ENCODE assay signal across 13 cellular contexts in the genomic region with DNA sequence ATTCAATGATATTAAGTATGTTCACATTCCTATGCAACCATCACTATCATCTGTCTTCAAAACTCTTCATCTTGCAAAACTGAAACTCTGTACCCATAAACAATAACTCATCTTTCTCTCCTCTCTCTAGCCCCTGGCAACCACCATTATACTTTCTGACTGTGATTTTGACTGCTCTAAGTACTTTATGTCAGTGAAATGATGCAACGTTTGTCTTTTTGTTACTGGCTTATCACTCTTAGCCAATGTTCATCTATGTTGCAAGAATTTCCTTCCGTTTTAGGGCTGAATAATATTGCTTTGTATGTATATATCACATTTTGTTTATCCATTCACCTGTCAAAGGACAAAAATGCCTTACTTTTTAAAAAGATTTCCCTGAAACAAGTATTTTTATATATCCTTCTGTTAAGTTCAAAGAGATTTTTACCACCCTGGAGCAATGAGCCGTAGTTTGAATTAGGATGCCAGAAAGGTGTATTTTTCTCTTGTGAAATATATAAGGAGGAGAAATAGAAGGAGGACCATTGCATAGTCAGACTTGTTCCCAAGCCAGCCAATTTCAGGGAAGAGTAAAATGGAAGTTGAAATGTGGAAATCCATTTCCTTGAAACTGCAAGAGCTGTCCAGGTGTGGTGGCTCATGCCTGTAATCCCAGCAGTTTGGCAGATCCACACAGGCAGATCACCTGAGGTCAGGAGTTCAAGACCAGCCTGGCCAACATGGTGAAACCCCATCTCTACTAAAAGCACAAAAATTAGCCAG. TPM values are rescaled to one million over a fixed set of nuclear protein-coding genes. Genes with fewer than 3 reads are reported as not detected.
A peak's percentile ranks its signal among the peaks of the same experiment; 100 is the strongest.
DNase-seq lines count a peak whose midpoint lies in the region; ATAC-seq and TF ChIP-seq lines count a peak whose summit lies in the region.
"Had no signal": no experiment of that assay in that cellular context is flagged by ENCODE, and none has a peak within 500 bp of the region (broad histone marks: within the 10 kb centered on the region; RNA-seq: fewer than 3 reads in every experiment).

No MANE protein-coding gene starts in this region.

- no peak for DNase-seq in natural killer cell treated with Interleukin-12 subunit alpha and Interleukin-12 subunit beta and Interleukin-15 and Interleukin-18, amount 100 ng/mL, for 72 hours (ENCODE audit: low spot score)
- DNase-seq in natural killer cell (no peak), SIG-M5 (lab: John Stamatoyannopoulos, UW) (peak; percentile 88), epithelial cell of prostate (ENCODE audit: low read depth, low spot score) (no peak), dedifferentiated amniotic fluid mesenchymal stem cell (ENCODE audit: extremely low spot score) (no peak), COLO668 (lab: John Stamatoyannopoulos, UW; ENCODE audit: unreplicated experiment) (no peak)
- DNase-seq in effector memory CD8-positive, alpha-beta T cell: no peak
- DNase-seq: brain microvascular endothelial cell, C1 segment of cervical spinal cord, left lung, NCI-H2107, upper lobe of left lung had no signal

- no peaks in the 10 kb centered on the region for H3K9me3 Mint-ChIP-seq in natural killer cell treated with Interleukin-12 subunit alpha and Interleukin-12 subunit beta and Interleukin-15 and Interleukin-18, amount 100 ng/mL, for 72 hours
- no peaks in the 10 kb centered on the region for H3K9me3 Mint-ChIP-seq in natural killer cell
- H3K9me3 Mint-ChIP-seq in effector memory CD8-positive, alpha-beta T cell: no peaks in the 10 kb centered on the region

- ATAC-seq in natural killer cell treated with Interleukin-12 subunit alpha and Interleukin-12 subunit beta and Interleukin-15 and Interleukin-18, amount 100 ng/mL, for 72 hours: peak; percentile 69
- ATAC-seq in natural killer cell (no peak), GM19035 (IDR thresholded peaks at IDR 0.05; ENCODE audit: unreplicated experiment) (no peak)
- ATAC-seq in effector memory CD8-positive, alpha-beta T cell (replicated peaks): no peak
- ATAC-seq: left lung had no signal

- no peaks in the 10 kb centered on the region for H3K27me3 Mint-ChIP-seq in natural killer cell treated with Interleukin-12 subunit alpha and Interleukin-12 subunit beta and Interleukin-15 and Interleukin-18, amount 100 ng/mL, for 72 hours
- no peaks in the 10 kb centered on the region for H3K27me3 Mint-ChIP-seq in natural killer cell (ENCODE audit: low read depth in 2 of 2)
- H3K27me3 Mint-ChIP-seq in effector memory CD8-positive, alpha-beta T cell: no peaks in the 10 kb centered on the region

- H3K4me1 Mint-ChIP-seq in natural killer cell treated with Interleukin-12 subunit alpha and Interleukin-12 subunit beta and Interleukin-15 and Interleukin-18, amount 100 ng/mL, for 72 hours (ENCODE audit: low read depth in 2 of 2): peaks cover 13 to 32% of the 10 kb centered on the region in 2 donors
- peaks cover 4 to 10% of the 10 kb centered on the region in 2 donors for H3K4me1 Mint-ChIP-seq in natural killer cell
- H3K4me1 Mint-ChIP-seq in effector memory CD8-positive, alpha-beta T cell (ENCODE audit: low read depth in 2 of 2): peaks cover 4 to 9% of the 10 kb centered on the region in 2 donors

- peak overlapping the region; percentile 56 for H3K4me3 Mint-ChIP-seq in natural killer cell treated with Interleukin-12 subunit alpha and Interleukin-12 subunit beta and Interleukin-15 and Interleukin-18, amount 100 ng/mL, for 72 hours
- H3K4me3 Mint-ChIP-seq in natural killer cell: no peak overlapping the region
- H3K4me3 Mint-ChIP-seq in effector memory CD8-positive, alpha-beta T cell: no peak overlapping the region

- TF ChIP-seq CTCF in natural killer cell (IDR thresholded peaks at IDR 0.05): no peak

- intact Hi-C loops in natural killer cell (cut with micrococcal nuclease): no loop called here

- H3K27ac ChIP-seq in epithelial cell of prostate: peak overlapping the region; percentile 69
- H3K27ac ChIP-seq: brain microvascular endothelial cell had no signal

- peak overlapping the region; percentile 65 to 77 for H3K27ac Mint-ChIP-seq in natural killer cell treated with Interleukin-12 subunit alpha and Interleukin-12 subunit beta and Interleukin-15 and Interleukin-18, amount 100 ng/mL, for 72 hours
- H3K27ac Mint-ChIP-seq in natural killer cell: peak overlapping the region in 1 of 2 donors; percentile 2
- H3K27ac Mint-ChIP-seq in effector memory CD8-positive, alpha-beta T cell: peak overlapping the region in 1 of 2 donors; percentile 25

- no peaks in the 10 kb centered on the region for H3K36me3 Mint-ChIP-seq in natural killer cell treated with Interleukin-12 subunit alpha and Interleukin-12 subunit beta and Interleukin-15 and Interleukin-18, amount 100 ng/mL, for 72 hours
- no peaks in the 10 kb centered on the region for H3K36me3 Mint-ChIP-seq in natural killer cell
- peaks cover 19% of the 10 kb centered on the region for H3K36me3 Mint-ChIP-seq in effector memory CD8-positive, alpha-beta T cell (ENCODE audit: insufficient read depth)

RNA-seq across cellular contexts. Expression of a gene that starts 4.0 kb away (rescaled TPM):
- total RNA-seq in natural killer cell treated with Interleukin-12 subunit alpha and Interleukin-12 subunit beta and Interleukin-15 and Interleukin-18, amount 100 ng/mL, for 72 hours: 10 to 100 TPM; 45.5 to 78.4 TPM
- total RNA-seq in natural killer cell: 10 to 100 TPM; 15.5 to 17.8 (median 16.6) TPM

RNA-seq across cellular contexts. Expression of a gene that starts 5.5 kb away (rescaled TPM):
- 10 to 100 TPM; 42.9 to 76.0 TPM for total RNA-seq in natural killer cell treated with Interleukin-12 subunit alpha and Interleukin-12 subunit beta and Interleukin-15 and Interleukin-18, amount 100 ng/mL, for 72 hours
- total RNA-seq in natural killer cell: 10 to 100 TPM; 37.8 to 46.1 (median 41.3) TPM

Comparison
In these comparisons a context has a peak if more than half of its experiments do, and no peak if none do; other contexts are left out.
1. ATAC-seq: peak in natural killer cell treated with Interleukin-12 subunit alpha and Interleukin-12 subunit beta and Interleukin-15 and Interleukin-18, amount 100 ng/mL, for 72 hours (2 of 2); none in natural killer cell (0 of 3), effector memory CD8-positive, alpha-beta T cell (single experiment) and GM19035 (single experiment).